In genomic region chr18:57793630-57793986, GRCh38 we compare ENCODE assay signal across 16 cellular contexts. TPM values are rescaled to one million over a fixed set of nuclear protein-coding genes. Genes with fewer than 3 reads are reported as not detected.
A peak's percentile ranks its signal among the peaks of the same experiment; 100 is the strongest.
DNase-seq lines count a peak whose midpoint lies in the region; ATAC-seq and TF ChIP-seq lines count a peak whose summit lies in the region.
"Had no signal": no experiment of that assay in that cellular context is flagged by ENCODE, and none has a peak within 500 bp of the region (broad histone marks: within the 10 kb centered on the region; RNA-seq: fewer than 3 reads in every experiment).

No MANE protein-coding gene starts in this region.

- H3K36me3 ChIP-seq in brain microvascular endothelial cell (replicated peaks) (no peaks in the 10 kb centered on the region), lower lobe of right lung (no peaks in the 10 kb centered on the region), spleen (no peaks in the 10 kb centered on the region)
- H3K36me3 ChIP-seq: pancreas, suprapubic skin had no signal

- peaks cover 43% of the 10 kb centered on the region for H3K4me1 ChIP-seq in lower lobe of right lung
- H3K4me1 ChIP-seq in spleen: peaks cover 0 to 40% (median 11%) of the 10 kb centered on the region in 6 donors

- ATAC-seq in lower lobe of right lung (peak in 1 of 2 donors; percentile 44), HG03095 (IDR thresholded peaks at IDR 0.05; ENCODE audit: unreplicated experiment) (no peak), HG02642 (IDR thresholded peaks at IDR 0.05; ENCODE audit: poor library complexity, unreplicated experiment) (no peak)
- ATAC-seq: activated T-helper 17 cell treated with anti-CD3 and anti-CD28 coated beads, Interleukin-2, amount 50 U/mL, for 72 hours; pancreas; SK-N-SH treated with all-trans-retinoic acid at 6 μM for 48 hours had no signal

- TF ChIP-seq CTCF in C4-2B (conservative IDR thresholded peaks at IDR 0.05) (no peak), brain microvascular endothelial cell (IDR thresholded peaks at IDR 0.05; ENCODE audit: low read depth, low read length, missing control alignments) (no peak), lower lobe of right lung (IDR thresholded peaks at IDR 0.05) (no peak), spleen (IDR thresholded peaks at IDR 0.05 in 8 of 11, conservative IDR thresholded peaks at IDR 0.05 in 3 of 11) (no peak)

- in situ Hi-C loops in brain microvascular endothelial cell (cut with HindIII; ENCODE audit: low pct_ligation_motif_present, low sequenced_read_pairs): no loop called here

- no peak for TF ChIP-seq POLR2A in spleen (IDR thresholded peaks at IDR 0.05)

- WGBS in spleen, 5 donors: 53 to 86% (median 71%) methylated on average over 1 of the region's 1 CpG

- H3K27me3 ChIP-seq in brain microvascular endothelial cell (replicated peaks) (no peaks in the 10 kb centered on the region), lower lobe of right lung (ENCODE audit: low read depth) (no peaks in the 10 kb centered on the region), spleen (replicated peaks in 1 of 7) (peaks cover 0 to 5% (median 0%) of the 10 kb centered on the region in 7 donors)
- H3K27me3 ChIP-seq: pancreas, suprapubic skin had no signal

- H3K27ac ChIP-seq in C4-2B (peak overlapping the region; percentile 23; the same call in 1 of the 2 replicates), brain microvascular endothelial cell (peak overlapping the region; percentile 61), lower lobe of right lung (peak overlapping the region; percentile 58), spleen (peak overlapping the region in 5 of 8 donors; percentile 22 to 62 (median 51))
- H3K27ac ChIP-seq: suprapubic skin had no signal

- intact Hi-C loops in lower lobe of right lung (cut with DNase I): no loop called here
- intact Hi-C loops in spleen (cut with DNase I; ENCODE audit: low total_unique reads): no loop called here

- no peak for DNase-seq in brain microvascular endothelial cell
- no peak for DNase-seq in lower lobe of right lung
- DNase-seq in spleen: no peak
- no peak for DNase-seq in COR-L47 (lab: John Stamatoyannopoulos, UW)
- no peak for DNase-seq in SKM-1 treated with dmso at 0.1 percent for 144 hours (lab: John Stamatoyannopoulos, UW; ENCODE audit: unreplicated experiment)
- DNase-seq: activated CD4-positive, alpha-beta memory T cell treated with anti-CD3 and anti-CD28 coated beads, Interleukin-2, amount 10 ng/mL, durations not matched to agents 7 days and 5 days; amygdala; NCI-H146; NCI-H510A; pancreas had no signal

- H3K9me3 ChIP-seq in lower lobe of right lung: no peaks in the 10 kb centered on the region
- peaks cover 0 to 6% (median 2%) of the 10 kb centered on the region in 8 donors for H3K9me3 ChIP-seq in spleen
- H3K9me3 ChIP-seq: pancreas, suprapubic skin had no signal

- H3K4me3 ChIP-seq in brain microvascular endothelial cell (ENCODE audit: low read depth, low read length) (no peak overlapping the region), lower lobe of right lung (no peak overlapping the region), spleen (no peak overlapping the region)
- H3K4me3 ChIP-seq: pancreas had no signal

RNA-seq across cellular contexts. Expression of gene ATP8B1, which starts 9.5 kb away (rescaled TPM):
- total RNA-seq in lower lobe of right lung (27.2 TPM), spleen (10 to 100 TPM in 6 of 7 donors, 1 to 10 TPM in 1; 5.1 to 22.0 (median 14.5) TPM)
- 1 to 10 TPM; 1.0 to 2.1 (median 1.5) TPM for polyA plus RNA-seq in spleen
- total RNA-seq: activated CD4-positive, alpha-beta memory T cell treated with anti-CD3 and anti-CD28 coated beads, Interleukin-2, amount 10 ng/mL, durations not matched to agents 7 days and 5 days; activated T-helper 17 cell treated with anti-CD3 and anti-CD28 coated beads, Interleukin-2, amount 50 U/mL, for 72 hours had no signal
